Comparison of ENCODE assay signal across 1 cellular context in genomic region chr11:47186076-47186936, GRCh38.
A peak's percentile ranks its signal among the peaks of the same experiment; 100 is the strongest.
TF ChIP-seq lines count a peak whose summit lies in the region.

PACSIN3 (minus strand) TSS chr11:47186434; CDS start chr11:47182727, 3,707 bp downstream.

TF ChIP-seq in K562, 482 proteins besides CTCF, POLR2A, EP300 and RAD21 (continued from another document):
- peak; percentile 67 for TF ChIP-seq RBBP5 (IDR thresholded peaks at IDR 0.05; ENCODE audit: borderline replicate concordance, insufficient read depth, low read length, poor library complexity, severe bottlenecking)
- no peak for TF ChIP-seq MYBL2 (IDR thresholded peaks at IDR 0.05; ENCODE audit: low read depth)
- no peak for TF ChIP-seq MYBL2 (CRISPR knock-in tag; IDR thresholded peaks at IDR 0.05; ENCODE audit: borderline replicate concordance)
- TF ChIP-seq PHB (CRISPR knock-in tag; IDR thresholded peaks at IDR 0.05), result no peak
- TF ChIP-seq KAT7 (CRISPR knock-in tag; IDR thresholded peaks at IDR 0.05; ENCODE audit: borderline replicate concordance), result no peak
- TF ChIP-seq CBX5 (IDR thresholded peaks at IDR 0.05; ENCODE audit: borderline replicate concordance, low read depth), result no peak
- TF ChIP-seq CHD4 (IDR thresholded peaks at IDR 0.05; ENCODE audit: insufficient read depth, insufficient replicate concordance, low read depth, low read length, poor library complexity, severe bottlenecking), result peak; percentile 76
- TF ChIP-seq ZBED1 (IDR thresholded peaks at IDR 0.05), result no peak
- no peak for TF ChIP-seq SNIP1 (IDR thresholded peaks at IDR 0.05; ENCODE audit: low read depth)
- no peak for TF ChIP-seq ZNF584 (CRISPR knock-in tag; IDR thresholded peaks at IDR 0.05; ENCODE audit: low read depth)
- TF ChIP-seq PYGO2 (tag; IDR thresholded peaks at IDR 0.05), result no peak
- TF ChIP-seq HMBOX1 (IDR thresholded peaks at IDR 0.05), result no peak
- TF ChIP-seq ZNF324 (CRISPR knock-in tag; IDR thresholded peaks at IDR 0.05), result no peak
- TF ChIP-seq, protein P1, sequence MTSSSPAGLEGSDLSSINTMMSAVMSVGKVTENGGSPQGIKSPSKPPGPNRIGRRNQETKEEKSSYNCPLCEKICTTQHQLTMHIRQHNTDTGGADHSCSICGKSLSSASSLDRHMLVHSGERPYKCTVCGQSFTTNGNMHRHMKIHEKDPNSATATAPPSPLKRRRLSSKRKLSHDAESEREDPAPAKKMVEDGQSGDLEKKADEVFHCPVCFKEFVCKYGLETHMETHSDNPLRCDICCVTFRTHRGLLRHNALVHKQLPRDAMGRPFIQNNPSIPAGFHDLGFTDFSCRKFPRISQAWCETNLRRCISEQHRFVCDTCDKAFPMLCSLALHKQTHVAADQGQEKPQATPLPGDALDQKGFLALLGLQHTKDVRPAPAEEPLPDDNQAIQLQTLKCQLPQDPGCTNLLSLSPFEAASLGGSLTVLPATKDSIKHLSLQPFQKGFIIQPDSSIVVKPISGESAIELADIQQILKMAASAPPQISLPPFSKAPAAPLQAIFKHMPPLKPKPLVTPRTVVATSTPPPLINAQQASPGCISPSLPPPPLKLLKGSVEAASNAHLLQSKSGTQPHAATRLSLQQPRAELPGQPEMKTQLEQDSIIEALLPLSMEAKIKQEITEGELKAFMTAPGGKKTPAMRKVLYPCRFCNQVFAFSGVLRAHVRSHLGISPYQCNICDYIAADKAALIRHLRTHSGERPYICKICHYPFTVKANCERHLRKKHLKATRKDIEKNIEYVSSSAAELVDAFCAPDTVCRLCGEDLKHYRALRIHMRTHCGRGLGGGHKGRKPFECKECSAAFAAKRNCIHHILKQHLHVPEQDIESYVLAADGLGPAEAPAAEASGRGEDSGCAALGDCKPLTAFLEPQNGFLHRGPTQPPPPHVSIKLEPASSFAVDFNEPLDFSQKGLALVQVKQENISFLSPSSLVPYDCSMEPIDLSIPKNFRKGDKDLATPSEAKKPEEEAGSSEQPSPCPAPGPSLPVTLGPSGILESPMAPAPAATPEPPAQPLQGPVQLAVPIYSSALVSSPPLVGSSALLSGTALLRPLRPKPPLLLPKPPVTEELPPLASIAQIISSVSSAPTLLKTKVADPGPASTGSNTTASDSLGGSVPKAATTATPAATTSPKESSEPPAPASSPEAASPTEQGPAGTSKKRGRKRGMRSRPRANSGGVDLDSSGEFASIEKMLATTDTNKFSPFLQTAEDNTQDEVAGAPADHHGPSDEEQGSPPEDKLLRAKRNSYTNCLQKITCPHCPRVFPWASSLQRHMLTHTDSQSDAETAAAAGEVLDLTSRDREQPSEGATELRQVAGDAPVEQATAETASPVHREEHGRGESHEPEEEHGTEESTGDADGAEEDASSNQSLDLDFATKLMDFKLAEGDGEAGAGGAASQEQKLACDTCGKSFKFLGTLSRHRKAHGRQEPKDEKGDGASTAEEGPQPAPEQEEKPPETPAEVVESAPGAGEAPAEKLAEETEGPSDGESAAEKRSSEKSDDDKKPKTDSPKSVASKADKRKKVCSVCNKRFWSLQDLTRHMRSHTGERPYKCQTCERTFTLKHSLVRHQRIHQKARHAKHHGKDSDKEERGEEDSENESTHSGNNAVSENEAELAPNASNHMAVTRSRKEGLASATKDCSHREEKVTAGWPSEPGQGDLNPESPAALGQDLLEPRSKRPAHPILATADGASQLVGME (CRISPR knock-in tag; IDR thresholded peaks at IDR 0.05), result no peak
- peak; percentile 92 for TF ChIP-seq BCOR (IDR thresholded peaks at IDR 0.05)
- no peak for TF ChIP-seq ZNF696 (CRISPR knock-in tag; conservative IDR thresholded peaks at IDR 0.05)
- no peak for TF ChIP-seq ZNF212 (CRISPR knock-in tag; IDR thresholded peaks at IDR 0.05)
- TF ChIP-seq ZNF263 (CRISPR knock-in tag; IDR thresholded peaks at IDR 0.05; ENCODE audit: borderline replicate concordance), result no peak
- TF ChIP-seq TEAD4 (IDR thresholded peaks at IDR 0.05; ENCODE audit: low read length), result no peak
- no peak for TF ChIP-seq TEAD4 (CRISPR knock-in tag; IDR thresholded peaks at IDR 0.05; ENCODE audit: borderline replicate concordance)
- no peak for TF ChIP-seq YBX1 (IDR thresholded peaks at IDR 0.05)
- TF ChIP-seq ZNF121 (CRISPR knock-in tag; conservative IDR thresholded peaks at IDR 0.05), result 0 out of 2 replicates have a peak, but pooled peaks have one; percentile 6
- TF ChIP-seq FOXJ2 (tag; IDR thresholded peaks at IDR 0.05), result no peak
- no peak for TF ChIP-seq NCOA1 (IDR thresholded peaks at IDR 0.05; ENCODE audit: low read depth)
